In genomic region chr21:16169810-16170209, GRCh38 we compare ENCODE assay signal across 18 cellular contexts.
"Had no signal": no experiment of that assay in that cellular context is flagged by ENCODE, and none has a peak within 500 bp of the region (broad histone marks: within the 10 kb centered on the region; RNA-seq: fewer than 3 reads in every experiment).

No MANE protein-coding gene starts in this region.

- H3K27ac Mint-ChIP-seq: activated CD4-positive, alpha-beta T cell treated with anti-CD3 and anti-CD28 coated beads, Interleukin-2, amount 10 ng/mL, durations not matched to agents 24 days and 14 days; activated CD8-positive, alpha-beta T cell treated with anti-CD3 and anti-CD28 coated beads, Interleukin-2, amount 10 ng/mL, durations not matched to agents 7 days and 5 days; activated naive CD4-positive, alpha-beta T cell treated with anti-CD3 and anti-CD28 coated beads for 36 hours; activated naive CD8-positive, alpha-beta T cell treated with anti-CD3 and anti-CD28 coated beads, Interleukin-2, amount 50 U/mL, for 24 hours; activated T-cell treated with anti-CD3 and anti-CD28 coated beads, Interleukin-2, amount 50 U/mL, for 24 hours; activated T-helper 2 cell treated with anti-CD3 and anti-CD28 coated beads, Interferon-gamma antibody, Interleukin-2, Interleukin-4, amounts not matched to agents 10 μg/mL and 5 μg/mL and 100 μg/mL, durations not matched to agents 14 hours and 24 hours and 36 hours; T-helper 2 cell treated with Interferon-gamma antibody and Interleukin-4, amounts not matched to agents 5 μg/mL and 100 μg/mL, for 36 hours had no signal

- ATAC-seq: activated CD8-positive, alpha-beta T cell treated with anti-CD3 and anti-CD28 coated beads, Interleukin-2, amount 10 ng/mL, durations not matched to agents 7 days and 5 days; activated naive CD8-positive, alpha-beta T cell treated with anti-CD3 and anti-CD28 coated beads, Interleukin-2, amount 50 U/mL, for 24 hours had no signal

- H3K27ac ChIP-seq: upper lobe of left lung had no signal

- H3K4me1 Mint-ChIP-seq: activated CD4-positive, alpha-beta T cell treated with anti-CD3 and anti-CD28 coated beads, Interleukin-2, amount 10 ng/mL, durations not matched to agents 24 days and 14 days; activated naive CD8-positive, alpha-beta T cell treated with anti-CD3 and anti-CD28 coated beads, Interleukin-2, amount 50 U/mL, for 24 hours had no signal

- DNase-seq: activated CD4-positive, alpha-beta T cell treated with anti-CD3 and anti-CD28 coated beads, Interleukin-2, amount 10 ng/mL, durations not matched to agents 24 days and 14 days; activated CD4-positive, CD25-positive, alpha-beta regulatory T cell; activated CD8-positive, alpha-beta T cell treated with anti-CD3 and anti-CD28 coated beads, Interleukin-2, amount 10 ng/mL, durations not matched to agents 7 days and 5 days; activated naive CD4-positive, alpha-beta T cell treated with anti-CD3 and anti-CD28 coated beads for 36 hours; activated naive CD8-positive, alpha-beta T cell treated with anti-CD3 and anti-CD28 coated beads, Interleukin-2, amount 50 U/mL, for 24 hours; activated T-cell treated with anti-CD3 and anti-CD28 coated beads, Interleukin-2, amount 50 U/mL, for 24 hours; effector memory CD4-positive, alpha-beta T cell; nephron progenitor cell; occipital lobe; stimulated activated CD4-positive, alpha-beta T cell treated with anti-CD3 and anti-CD28 coated beads, Interleukin-12 subunit alpha, Interleukin-12 subunit beta, amount 100 ng/mL, for 4 hours; stimulated activated CD4-positive, alpha-beta T cell treated with anti-CD3 and anti-CD28 coated beads, Interleukin-1b, Interleukin-23, amount 100 ng/mL, for 48 hours; stimulated activated CD8-positive, alpha-beta memory T cell treated with anti-CD3 and anti-CD28 coated beads, Interleukin-4, amount 100 ng/mL, for 48 hours; stimulated activated naive CD4-positive, alpha-beta T cell; upper lobe of left lung had no signal

- H3K4me3 Mint-ChIP-seq: activated CD4-positive, alpha-beta T cell treated with anti-CD3 and anti-CD28 coated beads, Interleukin-2, amount 10 ng/mL, durations not matched to agents 24 days and 14 days; activated CD8-positive, alpha-beta T cell treated with anti-CD3 and anti-CD28 coated beads, Interleukin-2, amount 10 ng/mL, durations not matched to agents 7 days and 5 days; activated naive CD4-positive, alpha-beta T cell treated with anti-CD3 and anti-CD28 coated beads for 36 hours; activated naive CD8-positive, alpha-beta T cell treated with anti-CD3 and anti-CD28 coated beads, Interleukin-2, amount 50 U/mL, for 24 hours; activated T-cell treated with anti-CD3 and anti-CD28 coated beads, Interleukin-2, amount 50 U/mL, for 24 hours; dendritic cell treated with granulocyte-macrophage colony-stimulating factor and Interleukin-4, amounts not matched to agents 40 ng/mL and 50 ng/mL, for 4 days; nephron progenitor cell; T-helper 2 cell treated with Interferon-gamma antibody and Interleukin-4, amounts not matched to agents 5 μg/mL and 100 μg/mL, for 36 hours had no signal

- FAIRE-seq: bronchial epithelial cell had no signal

- H3K9me3 ChIP-seq: upper lobe of left lung had no signal

- H3K27me3 ChIP-seq: upper lobe of left lung had no signal

- H3K4me1 ChIP-seq: upper lobe of left lung had no signal

- H3K36me3 ChIP-seq: upper lobe of left lung had no signal

- H3K27me3 Mint-ChIP-seq: activated CD4-positive, alpha-beta T cell treated with anti-CD3 and anti-CD28 coated beads, Interleukin-2, amount 10 ng/mL, durations not matched to agents 24 days and 14 days; activated naive CD8-positive, alpha-beta T cell treated with anti-CD3 and anti-CD28 coated beads, Interleukin-2, amount 50 U/mL, for 24 hours; activated T-cell treated with anti-CD3 and anti-CD28 coated beads, Interleukin-2, amount 50 U/mL, for 24 hours; dendritic cell treated with granulocyte-macrophage colony-stimulating factor and Interleukin-4, amounts not matched to agents 40 ng/mL and 50 ng/mL, for 4 days had no signal

- H3K4me3 ChIP-seq: upper lobe of left lung had no signal

- H3K9me3 Mint-ChIP-seq: activated CD4-positive, alpha-beta T cell treated with anti-CD3 and anti-CD28 coated beads, Interleukin-2, amount 10 ng/mL, durations not matched to agents 24 days and 14 days; activated naive CD4-positive, alpha-beta T cell treated with anti-CD3 and anti-CD28 coated beads for 36 hours; activated naive CD8-positive, alpha-beta T cell treated with anti-CD3 and anti-CD28 coated beads, Interleukin-2, amount 50 U/mL, for 24 hours; activated T-cell treated with anti-CD3 and anti-CD28 coated beads, Interleukin-2, amount 50 U/mL, for 24 hours; activated T-helper 2 cell treated with anti-CD3 and anti-CD28 coated beads, Interferon-gamma antibody, Interleukin-2, Interleukin-4, amounts not matched to agents 10 μg/mL and 5 μg/mL and 100 μg/mL, durations not matched to agents 14 hours and 24 hours and 36 hours; dendritic cell treated with granulocyte-macrophage colony-stimulating factor and Interleukin-4, amounts not matched to agents 40 ng/mL and 50 ng/mL, for 4 days; T-helper 2 cell treated with Interferon-gamma antibody and Interleukin-4, amounts not matched to agents 5 μg/mL and 100 μg/mL, for 36 hours had no signal
